ENCODE assay signal across 10 cellular contexts in the genomic region with DNA sequence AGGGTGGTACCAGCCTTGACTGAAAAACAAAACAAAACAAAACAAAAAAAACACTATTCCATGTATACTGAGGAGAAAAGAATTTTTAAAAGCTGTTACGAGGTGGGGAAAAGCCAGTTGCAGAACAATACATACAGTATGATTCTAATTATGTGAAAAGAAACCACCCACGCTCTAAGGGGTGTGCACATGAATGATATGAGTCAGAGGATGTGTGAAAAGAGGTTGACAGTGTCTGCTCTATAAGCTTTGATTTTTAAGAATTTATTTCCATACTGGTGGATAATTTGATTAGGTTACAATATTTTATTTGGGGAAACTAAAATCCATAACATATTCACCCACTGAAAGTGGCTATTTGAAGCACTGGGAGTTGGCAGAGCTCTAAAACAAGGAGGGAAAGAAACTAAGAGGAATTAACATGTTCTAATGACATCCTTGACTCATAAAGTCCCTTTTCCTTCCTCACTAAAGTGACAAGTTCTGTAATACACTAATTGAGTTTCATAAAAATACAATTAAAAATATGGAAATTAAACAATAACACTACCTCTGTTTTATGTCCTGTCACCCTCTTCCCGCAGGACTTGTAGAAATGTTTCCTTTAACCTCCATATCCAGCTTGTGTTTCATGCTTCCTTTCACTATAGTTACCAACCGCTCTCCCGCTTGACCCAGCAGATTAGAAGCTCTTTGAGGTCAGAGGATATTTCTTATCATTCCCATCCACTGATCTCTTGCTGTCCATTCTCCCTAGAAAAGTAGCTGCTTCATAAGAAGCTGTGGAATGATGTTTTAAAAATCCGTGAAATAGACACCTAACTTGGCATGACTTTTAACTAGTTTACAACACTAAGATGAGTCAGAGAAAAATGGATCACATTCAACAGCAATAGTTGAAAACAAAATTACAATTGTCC.
DNase-seq lines count a peak whose midpoint lies in the region; ATAC-seq and TF ChIP-seq lines count a peak whose summit lies in the region.
"Had no signal": no experiment of that assay in that cellular context is flagged by ENCODE, and none has a peak within 500 bp of the region (broad histone marks: within the 10 kb centered on the region; RNA-seq: fewer than 3 reads in every experiment).

No MANE protein-coding gene starts in this region.

- DNase-seq in NOMO-1 treated with DMSO at 0.1 percent for 48 hours (lab: John Stamatoyannopoulos, UW; ENCODE audit: unreplicated experiment) (peak; percentile 42), NOMO-1 treated with dmso at 0.1 percent for 144 hours (lab: John Stamatoyannopoulos, UW; ENCODE audit: unreplicated experiment) (no peak), natural killer cell (no peak), NCI-H69 (lab: John Stamatoyannopoulos, UW) (no peak), sigmoid colon (no peak), DMS53 treated with DMSO at 0.1 percent for 48 hours (lab: John Stamatoyannopoulos, UW; ENCODE audit: unreplicated experiment) (no peak)
- DNase-seq in activated CD4-positive, alpha-beta T cell treated with anti-CD3 and anti-CD28 coated beads for 48 hours = peak; percentile 52
- DNase-seq: activated B cell treated with CpG ODN at 0.5 μM for 24 hours had no signal

- H3K9me3 Mint-ChIP-seq in natural killer cell = no peaks in the 10 kb centered on the region
- H3K9me3 Mint-ChIP-seq: activated B cell treated with CpG ODN at 0.5 μM for 24 hours had no signal

- no peak overlapping the region for H3K27ac ChIP-seq in sigmoid colon
- H3K27ac ChIP-seq: 22Rv1 had no signal

- TF ChIP-seq CTCF in natural killer cell (IDR thresholded peaks at IDR 0.05) (no peak), sigmoid colon (IDR thresholded peaks at IDR 0.05) (no peak)

- H3K27me3 Mint-ChIP-seq in natural killer cell (ENCODE audit: low read depth in 2 of 2) = peaks cover 2 to 7% of the 10 kb centered on the region in 2 donors

- no peaks in the 10 kb centered on the region for H3K36me3 ChIP-seq in sigmoid colon

- H3K9me3 ChIP-seq in sigmoid colon = no peaks in the 10 kb centered on the region

- H3K27ac Mint-ChIP-seq in natural killer cell = peak overlapping the region in 1 of 2 donors; percentile 5
- H3K27ac Mint-ChIP-seq: activated B cell treated with CpG ODN at 0.5 μM for 24 hours had no signal

- intact Hi-C loops in natural killer cell (cut with micrococcal nuclease) = no loop called here
- intact Hi-C loops in sigmoid colon (cut with DNase I) = no loop called here

- 77 to 84% methylated on average over 6 of the region's 6 CpGs for WGBS in sigmoid colon, 2 donors

- TF ChIP-seq EP300 in sigmoid colon (IDR thresholded peaks at IDR 0.05) = no peak

- no peaks in the 10 kb centered on the region for H3K4me1 ChIP-seq in sigmoid colon

- ATAC-seq in HG02970 (IDR thresholded peaks at IDR 0.05; ENCODE audit: low FRiP score, unreplicated experiment) (peak; percentile 70), natural killer cell (peak; percentile 75 to 85 (median 85))

- peak overlapping the region; percentile 51 for H3K4me3 Mint-ChIP-seq in natural killer cell
- H3K4me3 Mint-ChIP-seq: activated B cell treated with CpG ODN at 0.5 μM for 24 hours had no signal

- no peak overlapping the region for H3K4me3 ChIP-seq in sigmoid colon

- peaks cover 19% of the 10 kb centered on the region in 2 donors for H3K4me1 Mint-ChIP-seq in natural killer cell
- H3K4me1 Mint-ChIP-seq: activated B cell treated with CpG ODN at 0.5 μM for 24 hours had no signal

- no peaks in the 10 kb centered on the region for H3K36me3 Mint-ChIP-seq in natural killer cell

- no peak for TF ChIP-seq POLR2A in sigmoid colon (IDR thresholded peaks at IDR 0.05)

- H3K27me3 ChIP-seq in sigmoid colon = no peaks in the 10 kb centered on the region

Comparison
In these comparisons a context has a peak if more than half of its experiments do, and no peak if none do; other contexts are left out.
1. DNase-seq: peak in NOMO-1 treated with DMSO at 0.1 percent for 48 hours (single experiment) and activated CD4-positive, alpha-beta T cell treated with anti-CD3 and anti-CD28 coated beads for 48 hours (single experiment); none in NOMO-1 treated with dmso at 0.1 percent for 144 hours (single experiment), natural killer cell (single experiment), NCI-H69 (single experiment), sigmoid colon (single experiment) and DMS53 treated with DMSO at 0.1 percent for 48 hours (single experiment).